ENCODE assay signal across 11 cellular contexts in genomic region chr1:70043806-70044205, GRCh38.
A peak's percentile ranks its signal among the peaks of the same experiment; 100 is the strongest.
DNase-seq lines count a peak whose midpoint lies in the region; ATAC-seq lines count a peak whose summit lies in the region.
"Had no signal": no experiment of that assay in that cellular context is flagged by ENCODE, and none has a peak within 500 bp of the region (broad histone marks: within the 10 kb centered on the region; RNA-seq: fewer than 3 reads in every experiment).

No MANE protein-coding gene starts in this region.

- H3K27me3 Mint-ChIP-seq in activated CD4-positive, alpha-beta memory T cell treated with anti-CD3 and anti-CD28 coated beads, Interleukin-2, amount 10 ng/mL, durations not matched to agents 7 days and 5 days = no peaks in the 10 kb centered on the region

- no peak overlapping the region for H3K27ac Mint-ChIP-seq in activated CD4-positive, alpha-beta memory T cell treated with anti-CD3 and anti-CD28 coated beads, Interleukin-2, amount 10 ng/mL, durations not matched to agents 7 days and 5 days
- H3K27ac Mint-ChIP-seq: activated T-cell treated with anti-CD3 and anti-CD28 coated beads, Interleukin-2, amount 50 U/mL, for 72 hours had no signal

- CTCF ChIA-PET in activated CD4-positive, alpha-beta memory T cell treated with anti-CD3 and anti-CD28 coated beads, Interleukin-2, amount 10 ng/mL, durations not matched to agents 7 days and 5 days (lab: Charles Lee) = interaction anchor here (0.5 kb wide), 1 partner anchor 306 kb away, joined by 3 read pairs; no protein-coding TSS in a partner anchor

- ATAC-seq in GM21381 (IDR thresholded peaks at IDR 0.05; ENCODE audit: unreplicated experiment) = no peak
- ATAC-seq in HG02981 (IDR thresholded peaks at IDR 0.05; ENCODE audit: unreplicated experiment) = no peak
- ATAC-seq: activated T-cell treated with anti-CD3 and anti-CD28 coated beads, Interleukin-2, amount 50 U/mL, for 72 hours had no signal

- H3K4me1 Mint-ChIP-seq in activated CD4-positive, alpha-beta memory T cell treated with anti-CD3 and anti-CD28 coated beads, Interleukin-2, amount 10 ng/mL, durations not matched to agents 7 days and 5 days = no peaks in the 10 kb centered on the region
- H3K4me1 Mint-ChIP-seq: neural crest cell had no signal

- no peak overlapping the region for H3K4me3 Mint-ChIP-seq in activated CD4-positive, alpha-beta memory T cell treated with anti-CD3 and anti-CD28 coated beads, Interleukin-2, amount 10 ng/mL, durations not matched to agents 7 days and 5 days
- H3K4me3 Mint-ChIP-seq: activated T-cell treated with anti-CD3 and anti-CD28 coated beads, Interleukin-2, amount 50 U/mL, for 72 hours; neural crest cell had no signal

- no peaks in the 10 kb centered on the region for H3K9me3 Mint-ChIP-seq in activated CD4-positive, alpha-beta memory T cell treated with anti-CD3 and anti-CD28 coated beads, Interleukin-2, amount 10 ng/mL, durations not matched to agents 7 days and 5 days
- H3K9me3 Mint-ChIP-seq: activated T-cell treated with anti-CD3 and anti-CD28 coated beads, Interleukin-2, amount 50 U/mL, for 72 hours had no signal

- H3K36me3 Mint-ChIP-seq in activated CD4-positive, alpha-beta memory T cell treated with anti-CD3 and anti-CD28 coated beads, Interleukin-2, amount 10 ng/mL, durations not matched to agents 7 days and 5 days (ENCODE audit: low read depth) = no peaks in the 10 kb centered on the region

- DNase-seq in GM03348 (ENCODE audit: low spot score) (peak; percentile 23), NCI-H226 (peak; percentile 76), dedifferentiated amniotic fluid mesenchymal stem cell (ENCODE audit: extremely low spot score) (peak; percentile 36), lung microvascular endothelial cell (ENCODE audit: low read depth in 2 of 2) (peak; percentile 86 to 91), mucosa of gallbladder (ENCODE audit: low spot score) (no peak)
- DNase-seq in activated CD4-positive, alpha-beta memory T cell treated with anti-CD3 and anti-CD28 coated beads, Interleukin-2, amount 10 ng/mL, durations not matched to agents 7 days and 5 days = no peak
- DNase-seq: activated T-cell treated with anti-CD3 and anti-CD28 coated beads, Interleukin-2, amount 50 U/mL, for 72 hours; colonic mucosa had no signal

- POLR2A ChIA-PET in activated CD4-positive, alpha-beta memory T cell treated with anti-CD3 and anti-CD28 coated beads, Interleukin-2, amount 10 ng/mL, durations not matched to agents 7 days and 5 days (lab: Charles Lee) = no interaction called here

Comparison
In these comparisons a context has a peak if more than half of its experiments do, and no peak if none do; other contexts are left out.
1. DNase-seq: peak in GM03348 (single experiment), NCI-H226 (single experiment), dedifferentiated amniotic fluid mesenchymal stem cell (single experiment) and lung microvascular endothelial cell (2 of 2); none in mucosa of gallbladder (single experiment) and activated CD4-positive, alpha-beta memory T cell treated with anti-CD3 and anti-CD28 coated beads, Interleukin-2, amount 10 ng/mL, durations not matched to agents 7 days and 5 days (single experiment).